13 cellular contexts compared by ENCODE assay signal in genomic region chr6:85419046-85419759, GRCh38. TPM values are rescaled to one million over a fixed set of nuclear protein-coding genes. Genes with fewer than 3 reads are reported as not detected.
DNase-seq lines count a peak whose midpoint lies in the region; ATAC-seq, FAIRE-seq and TF ChIP-seq lines count a peak whose summit lies in the region.
"Had no signal": no experiment of that assay in that cellular context is flagged by ENCODE, and none has a peak within 500 bp of the region (broad histone marks: within the 10 kb centered on the region; RNA-seq: fewer than 3 reads in every experiment).

No MANE protein-coding gene starts in this region.

- TF ChIP-seq POLR2A in H54 (IDR thresholded peaks at IDR 0.05; ENCODE audit: low read depth, low read length) = no peak

- DNase-seq in GM12865 (ENCODE audit: low read depth) = peak; percentile 62
- DNase-seq in medulla oblongata (ENCODE audit: extremely low spot score) = peak; percentile 27
- no peak for DNase-seq in H54 (ENCODE audit: insufficient read length, low spot score)
- DNase-seq in stimulated activated CD4-positive, alpha-beta T cell treated with anti-CD3 and anti-CD28 coated beads, Interleukin-12 subunit alpha, Interleukin-12 subunit beta, amount 100 ng/mL, for 4 hours = no peak
- DNase-seq in cortex of kidney (lab: John Stamatoyannopoulos, UW) = no peak
- no peak for DNase-seq in dermis blood vessel endothelial cell
- DNase-seq: amygdala; CD4-positive, alpha-beta memory T cell; NCI-H345; upper lobe of right lung had no signal

- TF ChIP-seq CTCF in GM12865 (IDR thresholded peaks at IDR 0.05; ENCODE audit: insufficient read depth, low read depth, low read length, missing control alignments) = no peak

- peak; percentile 74 for ATAC-seq in GM21529 (IDR thresholded peaks at IDR 0.05; ENCODE audit: unreplicated experiment)
- ATAC-seq in HG03571 (IDR thresholded peaks at IDR 0.05; ENCODE audit: unreplicated experiment) = peak; percentile 63
- ATAC-seq: upper lobe of right lung had no signal

- FAIRE-seq in H54 (lab: Jason Lieb, UNC) = no peak

- no peak overlapping the region for H3K4me3 ChIP-seq in GM12865 (ENCODE audit: low read depth, low read length)
- H3K4me3 ChIP-seq: skin epidermis, upper lobe of right lung had no signal

RNA-seq across cellular contexts. Expression of gene NT5E, which starts 30.7 kb away (rescaled TPM):
- 96.7 and 157 TPM in 2 replicates for total RNA-seq in dermis blood vessel endothelial cell

Comparison
In these comparisons a context has a peak if more than half of its experiments do, and no peak if none do; other contexts are left out.
1. DNase-seq: peak in GM12865 (single experiment) and medulla oblongata (single experiment); none in H54 (single experiment), stimulated activated CD4-positive, alpha-beta T cell treated with anti-CD3 and anti-CD28 coated beads, Interleukin-12 subunit alpha, Interleukin-12 subunit beta, amount 100 ng/mL, for 4 hours (single experiment), cortex of kidney (single experiment) and dermis blood vessel endothelial cell (single experiment).